In the genomic region with DNA sequence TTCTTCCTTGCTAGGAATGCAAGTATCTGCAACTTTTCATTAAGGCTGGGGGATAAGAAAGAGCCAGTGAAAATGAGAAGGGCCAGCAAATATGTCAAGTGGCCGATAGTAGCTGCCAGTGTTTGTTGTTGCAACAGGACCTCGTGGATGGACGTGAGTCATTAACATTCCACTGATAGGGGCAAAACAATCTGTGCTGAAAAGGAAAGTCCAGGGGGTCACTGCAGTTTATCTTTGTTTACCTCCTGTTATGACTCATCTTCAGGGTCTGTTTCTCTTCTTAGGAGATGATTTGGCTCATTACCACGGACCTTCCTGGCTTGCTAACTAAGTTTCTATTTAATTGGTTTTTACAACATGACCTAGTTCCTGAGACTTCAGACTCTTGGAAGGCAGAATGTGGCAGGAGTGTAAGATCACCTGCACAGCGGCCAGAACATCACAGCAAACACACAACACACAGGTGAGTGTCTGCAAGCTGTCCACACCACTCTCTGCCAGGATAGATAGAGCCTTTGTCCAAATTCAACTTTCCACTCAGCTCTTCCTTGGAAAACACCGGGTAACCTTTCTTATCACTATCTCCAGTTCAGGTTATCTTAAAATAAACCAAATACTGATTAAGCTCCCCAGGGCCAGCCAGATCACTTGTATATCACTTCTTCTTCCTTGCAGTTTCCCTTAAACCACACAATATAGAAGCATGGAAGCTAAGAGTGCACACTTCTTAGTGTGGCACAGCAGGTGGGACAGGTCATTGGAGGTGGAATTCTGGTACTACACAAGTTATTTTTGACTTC, we compare ENCODE assay signal across 10 cellular contexts.
DNase-seq lines count a peak whose midpoint lies in the region; ATAC-seq and TF ChIP-seq lines count a peak whose summit lies in the region.
"Had no signal": no experiment of that assay in that cellular context is flagged by ENCODE, and none has a peak within 500 bp of the region (broad histone marks: within the 10 kb centered on the region; RNA-seq: fewer than 3 reads in every experiment).

No MANE protein-coding gene starts in this region.

- no peak for TF ChIP-seq CTCF in heart left ventricle (IDR thresholded peaks at IDR 0.05)

- WGBS in heart left ventricle, 4 donors = 2 to 3% (median 2%) methylated on average over 6 of the region's 6 CpGs

- TF ChIP-seq POLR2A in heart left ventricle (IDR thresholded peaks at IDR 0.05) = no peak
- no peak for TF ChIP-seq POLR2A in GM18505 (IDR thresholded peaks at IDR 0.05; ENCODE audit: borderline replicate concordance, extremely low read depth, insufficient read depth, insufficient read length)

- H3K27ac ChIP-seq in SJSA1 (no peak overlapping the region), heart left ventricle (peak overlapping the region in 11 of 12 donors; percentile 15 to 89 (median 69)), rectal smooth muscle tissue (ENCODE audit: low read depth, low read length) (peak overlapping the region; percentile 87)
- H3K27ac ChIP-seq: tibial nerve had no signal

- H3K4me3 ChIP-seq in SJSA1 = no peak overlapping the region
- no peak overlapping the region for H3K4me3 ChIP-seq in heart left ventricle
- no peak overlapping the region for H3K4me3 ChIP-seq in rectal smooth muscle tissue (ENCODE audit: low read length)
- H3K4me3 ChIP-seq: tibial nerve had no signal

- H3K4me1 ChIP-seq in SJSA1 (replicated peaks) (peaks cover 30% of the 10 kb centered on the region), heart left ventricle (peaks cover 0 to 46% (median 20%) of the 10 kb centered on the region in 12 donors), rectal smooth muscle tissue (ENCODE audit: control insufficient read depth, insufficient read depth, low read length) (peaks cover 36% of the 10 kb centered on the region)

- peak; percentile 89 for ATAC-seq in heart left ventricle
- no peak for ATAC-seq in GM19397 (IDR thresholded peaks at IDR 0.05; ENCODE audit: unreplicated experiment)
- no peak for ATAC-seq in GM18505 (IDR thresholded peaks at IDR 0.05; ENCODE audit: unreplicated experiment)
- no peak for ATAC-seq in GM19455 (IDR thresholded peaks at IDR 0.05; ENCODE audit: unreplicated experiment)

- H3K36me3 ChIP-seq in SJSA1 (no peaks in the 10 kb centered on the region), heart left ventricle (no peaks in the 10 kb centered on the region), rectal smooth muscle tissue (ENCODE audit: control insufficient read depth, insufficient read depth, low read length) (no peaks in the 10 kb centered on the region)
- H3K36me3 ChIP-seq: tibial nerve had no signal

- H3K27me3 ChIP-seq in SJSA1 (replicated peaks) = no peaks in the 10 kb centered on the region
- no peaks in the 10 kb centered on the region for H3K27me3 ChIP-seq in heart left ventricle
- H3K27me3 ChIP-seq in rectal smooth muscle tissue (ENCODE audit: control insufficient read depth, insufficient read depth, low read length) = no peaks in the 10 kb centered on the region
- H3K27me3 ChIP-seq: tibial nerve had no signal

- intact Hi-C loops in heart left ventricle (cut with DNase I) = loop anchor here in 3 of 10 donors (1.0 to 5.0 kb wide), 4 partner anchors 36 to 181 kb away; partner anchors contain the start of gene CCBE1 (in 1 of the 3)

- H3K9me3 ChIP-seq in SJSA1 (replicated peaks) (0 out of 2 replicates have a peak, but pooled peaks cover 3% of the 10 kb centered on the region), heart left ventricle (peaks cover 0 to 12% (median 0%) of the 10 kb centered on the region in 12 donors)

- no peak overlapping the region for H3K9ac ChIP-seq in rectal smooth muscle tissue (ENCODE audit: low read length)

- DNase-seq in GM04503 (ENCODE audit: low read depth) = peak; percentile 70
- peak; percentile 87 to 89 for DNase-seq in SJSA1 (ENCODE audit: low read depth in 1 of 2, low spot score in 2 of 2)
- DNase-seq in heart left ventricle = peak in 4 of 5 donors; percentile 52 to 67 (median 62)
- no peak for DNase-seq in stimulated activated CD4-positive, alpha-beta T cell treated with anti-CD3 and anti-CD28 coated beads, Interleukin-2, amount 100 ng/mL, for 48 hours
- DNase-seq: occipital lobe had no signal

Comparison
In these comparisons a context has a peak if more than half of its experiments do, and no peak if none do; other contexts are left out.
1. DNase-seq: peak in GM04503 (single experiment), SJSA1 (2 of 2) and heart left ventricle (4 of 5); none in stimulated activated CD4-positive, alpha-beta T cell treated with anti-CD3 and anti-CD28 coated beads, Interleukin-2, amount 100 ng/mL, for 48 hours (0 of 2).
2. ATAC-seq: peak in heart left ventricle (4 of 4); none in GM19397 (single experiment), GM18505 (single experiment) and GM19455 (single experiment).